ENCODE assay signal across 8 cellular contexts in genomic region chrX:78555401-78555980, GRCh38.
DNase-seq lines count a peak whose midpoint lies in the region; ATAC-seq, FAIRE-seq and TF ChIP-seq lines count a peak whose summit lies in the region.

No MANE protein-coding gene starts in this region.

- H3K4me3 Mint-ChIP-seq in activated CD4-positive, alpha-beta memory T cell treated with anti-CD3 and anti-CD28 coated beads, Interleukin-2, amount 10 ng/mL, durations not matched to agents 7 days and 5 days, result no peak overlapping the region

- no peaks in the 10 kb centered on the region for H3F3A ChIP-seq in Loucy (ENCODE audit: low read depth)

- no peak overlapping the region for H3K27ac Mint-ChIP-seq in activated CD4-positive, alpha-beta memory T cell treated with anti-CD3 and anti-CD28 coated beads, Interleukin-2, amount 10 ng/mL, durations not matched to agents 7 days and 5 days

- ATAC-seq in HG03378 (IDR thresholded peaks at IDR 0.05; ENCODE audit: unreplicated experiment), result no peak

- POLR2A ChIA-PET in activated CD4-positive, alpha-beta memory T cell treated with anti-CD3 and anti-CD28 coated beads, Interleukin-2, amount 10 ng/mL, durations not matched to agents 7 days and 5 days (lab: Charles Lee), result no interaction called here

- H3K4me2 ChIP-seq in Loucy (ENCODE audit: low read depth, low read length, poor library complexity, severe bottlenecking), result no peak overlapping the region

- no peak overlapping the region for H3K4me3 ChIP-seq in Loucy (ENCODE audit: low read length, poor library complexity, severe bottlenecking)
- no peak overlapping the region for H3K4me3 ChIP-seq in coronary artery

- TF ChIP-seq POLR2A in GM12892 (IDR thresholded peaks at IDR 0.05; ENCODE audit: low read depth, low read length), result no peak

- H3K27me3 Mint-ChIP-seq in activated CD4-positive, alpha-beta memory T cell treated with anti-CD3 and anti-CD28 coated beads, Interleukin-2, amount 10 ng/mL, durations not matched to agents 7 days and 5 days, result no peaks in the 10 kb centered on the region

- H3K9me3 ChIP-seq in Loucy (ENCODE audit: insufficient read depth, low read depth, low read length), result no peaks in the 10 kb centered on the region

- no peak overlapping the region for H2AFZ ChIP-seq in Loucy (ENCODE audit: low read length)

- H3K9me2 ChIP-seq in Loucy (replicated peaks; ENCODE audit: low read depth, low read length), result no peaks in the 10 kb centered on the region

- peaks cover 4% of the 10 kb centered on the region for H3K4me1 ChIP-seq in Loucy (ENCODE audit: insufficient read depth, low read length, poor library complexity, severe bottlenecking)

- TF ChIP-seq CTCF in Loucy (conservative IDR thresholded peaks at IDR 0.05; ENCODE audit: low read length) (peak; percentile 55), coronary artery (IDR thresholded peaks at IDR 0.05) (peak; percentile 24)

- no peaks in the 10 kb centered on the region for H3K27me3 ChIP-seq in Loucy (ENCODE audit: insufficient read depth, low read length, poor library complexity, severe bottlenecking)

- peaks cover 3% of the 10 kb centered on the region for H3K36me3 Mint-ChIP-seq in activated CD4-positive, alpha-beta memory T cell treated with anti-CD3 and anti-CD28 coated beads, Interleukin-2, amount 10 ng/mL, durations not matched to agents 7 days and 5 days (ENCODE audit: low read depth)

- peak; percentile 4 for DNase-seq in GM03348 (ENCODE audit: low spot score)
- DNase-seq in coronary artery (ENCODE audit: low spot score), result no peak
- peak; percentile 1 for DNase-seq in pons (ENCODE audit: low spot score)
- no peak for DNase-seq in GM12892 (ENCODE audit: insufficient read length)
- no peak for DNase-seq in NCI-H1417 treated with DMSO at 0.1 percent for 48 hours (lab: John Stamatoyannopoulos, UW)
- DNase-seq in activated CD4-positive, alpha-beta memory T cell treated with anti-CD3 and anti-CD28 coated beads, Interleukin-2, amount 10 ng/mL, durations not matched to agents 7 days and 5 days, result no peak

- H3K4me1 Mint-ChIP-seq in activated CD4-positive, alpha-beta memory T cell treated with anti-CD3 and anti-CD28 coated beads, Interleukin-2, amount 10 ng/mL, durations not matched to agents 7 days and 5 days, result peaks cover 2% of the 10 kb centered on the region

- H3K9ac ChIP-seq in Loucy (ENCODE audit: low read depth, low read length, poor library complexity, severe bottlenecking), result no peak overlapping the region

- FAIRE-seq in GM12892 (lab: Jason Lieb, UNC), result no peak

- no peaks in the 10 kb centered on the region for H3K36me3 ChIP-seq in Loucy (ENCODE audit: insufficient read depth, low read length)

- H4K20me1 ChIP-seq in Loucy (ENCODE audit: insufficient read depth, low read length, poor library complexity, severe bottlenecking), result no peaks in the 10 kb centered on the region

- H3K9me3 Mint-ChIP-seq in activated CD4-positive, alpha-beta memory T cell treated with anti-CD3 and anti-CD28 coated beads, Interleukin-2, amount 10 ng/mL, durations not matched to agents 7 days and 5 days, result no peaks in the 10 kb centered on the region

- no peak overlapping the region for H3K27ac ChIP-seq in coronary artery

- CTCF ChIA-PET in activated CD4-positive, alpha-beta memory T cell treated with anti-CD3 and anti-CD28 coated beads, Interleukin-2, amount 10 ng/mL, durations not matched to agents 7 days and 5 days (lab: Charles Lee), result interaction anchor here (0.6 to 2.8 kb wide), 9 partner anchors 18 to 766 kb away, joined by 3 to 14 read pairs (median 4); no protein-coding TSS in a partner anchor

- no peaks in the 10 kb centered on the region for H3K79me2 ChIP-seq in Loucy (ENCODE audit: insufficient read depth, low read length)

Comparison
In these comparisons a context has a peak if more than half of its experiments do, and no peak if none do; other contexts are left out.
1. DNase-seq: peak in GM03348 (single experiment) and pons (single experiment); none in coronary artery (single experiment), GM12892 (single experiment), NCI-H1417 treated with DMSO at 0.1 percent for 48 hours (single experiment) and activated CD4-positive, alpha-beta memory T cell treated with anti-CD3 and anti-CD28 coated beads, Interleukin-2, amount 10 ng/mL, durations not matched to agents 7 days and 5 days (single experiment).